Comparison of ENCODE assay signal across 18 cellular contexts in the genomic region with DNA sequence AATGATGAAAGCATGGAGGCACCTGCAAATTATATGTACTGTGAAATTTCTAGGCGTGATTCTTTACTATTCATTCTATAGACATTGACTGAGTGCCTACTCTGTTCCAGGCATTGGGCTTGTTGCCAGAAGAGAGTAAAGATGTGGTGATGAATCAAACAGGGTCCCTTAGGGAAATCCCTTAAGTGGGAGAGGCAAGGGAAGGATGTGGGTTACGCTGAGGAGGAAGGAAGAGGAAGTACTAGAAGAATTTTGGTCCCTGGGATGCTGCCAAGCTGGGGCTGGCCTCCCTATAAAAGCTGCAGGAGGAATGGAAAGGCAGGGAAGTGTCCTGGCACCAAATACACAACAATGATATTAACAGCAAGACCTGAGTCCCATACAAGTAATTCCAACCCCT.
DNase-seq lines count a peak whose midpoint lies in the region; ATAC-seq and TF ChIP-seq lines count a peak whose summit lies in the region.
"Had no signal": no experiment of that assay in that cellular context is flagged by ENCODE, and none has a peak within 500 bp of the region (broad histone marks: within the 10 kb centered on the region; RNA-seq: fewer than 3 reads in every experiment).

No MANE protein-coding gene starts in this region.

- peak overlapping the region; percentile 67 for H3K4me2 ChIP-seq in PC-3 (ENCODE audit: low read length)
- no peak overlapping the region for H3K4me2 ChIP-seq in SK-N-SH

- DNase-seq in DMS153 (lab: John Stamatoyannopoulos, UW) = peak; percentile 13
- DNase-seq in HS-27A (ENCODE audit: low read depth) = peak; percentile 49
- DNase-seq in PC-3 = peak; percentile 95
- peak; percentile 21 for DNase-seq in fibroblast of the conjunctiva (ENCODE audit: low read depth)
- no peak for DNase-seq in SK-N-SH
- no peak for DNase-seq in GM10248 (ENCODE audit: extremely low spot score)
- DNase-seq in iPS-NIHi7 (ENCODE audit: extremely low spot score) = no peak
- DNase-seq in GM19240 (ENCODE audit: insufficient read length, low spot score) = no peak
- DNase-seq: activated CD4-positive, alpha-beta T cell treated with anti-CD3 and anti-CD28 coated beads, Interleukin-2, amount 50 U/mL, for 4 hours; C1 segment of cervical spinal cord; erythroblast; GF-D8; NCI-H526 treated with DMSO at 0.1 percent for 48 hours; stimulated activated CD4-positive, alpha-beta T cell treated with anti-CD3 and anti-CD28 coated beads, Interleukin-1b, Interleukin-23, amount 100 ng/mL, for 48 hours had no signal

- BruUV-seq in PC-3 (replicated peaks; lab: Mats Ljungman, UMichigan) = no TSS peak

- H3F3A ChIP-seq in PC-3 (ENCODE audit: low read length, unreplicated experiment) (no peaks in the 10 kb centered on the region), SK-N-SH (replicated peaks; ENCODE audit: insufficient read depth) (no peaks in the 10 kb centered on the region)

- intact Hi-C loops in PC-3 (cut with micrococcal nuclease) = loop anchor here (2.0 kb wide), 1 partner anchor 15 kb away; no protein-coding TSS in a partner anchor

- WGBS in SK-N-SH (ENCODE audit: low lambda C conversion rate) = 20% methylated on average over 2 of the region's 2 CpGs

- no peaks in the 10 kb centered on the region for H3K79me2 ChIP-seq in PC-3 (ENCODE audit: low read length)
- no peaks in the 10 kb centered on the region for H3K79me2 ChIP-seq in SK-N-SH (ENCODE audit: insufficient read depth)

- CTCF ChIA-PET in PC-3 (lab: Charles Lee) (no interaction called here), SK-N-SH (lab: Yijun Ruan, JAX) (no interaction called here), GM10248 (lab: Yijun Ruan, JAX) (interaction anchor here (1.3 kb wide), 2 partner anchors 12 to 29 kb away, joined by 4 to 5 read pairs; no protein-coding TSS in a partner anchor)

- no peaks in the 10 kb centered on the region for H3K27me3 ChIP-seq in PC-3 (ENCODE audit: low read length)
- no peaks in the 10 kb centered on the region for H3K27me3 ChIP-seq in SK-N-SH (ENCODE audit: insufficient read depth)

- TF ChIP-seq EP300 in SK-N-SH (IDR thresholded peaks at IDR 0.05; ENCODE audit: borderline replicate concordance in 1 of 2, low read depth in 1 of 2, low read length in 1 of 2) = no peak

- H3K9me2 ChIP-seq in PC-3 (replicated peaks; ENCODE audit: low read length) (no peaks in the 10 kb centered on the region), SK-N-SH (no peaks in the 10 kb centered on the region)

- H3K9me3 ChIP-seq in PC-3 (ENCODE audit: low read length) = no peaks in the 10 kb centered on the region
- H3K9me3 ChIP-seq in SK-N-SH = no peaks in the 10 kb centered on the region

- H2AFZ ChIP-seq in PC-3 (ENCODE audit: low read length) = no peak overlapping the region
- no peak overlapping the region for H2AFZ ChIP-seq in SK-N-SH (ENCODE audit: low read depth)

- peaks cover 33% of the 10 kb centered on the region for H3K4me1 ChIP-seq in PC-3 (ENCODE audit: insufficient read depth, low read length)
- H3K4me1 ChIP-seq in SK-N-SH (ENCODE audit: control insufficient read depth in 1 of 2, insufficient read depth in 2 of 2, low read depth in 1 of 2, low read length in 1 of 2) = peaks cover 0 to 11% of the 10 kb centered on the region in 2 experiments; a peak in 2 of 4 replicates

- no peaks in the 10 kb centered on the region for H4K20me1 ChIP-seq in PC-3 (ENCODE audit: low read length)
- H4K20me1 ChIP-seq in SK-N-SH (ENCODE audit: insufficient read depth) = no peaks in the 10 kb centered on the region

- POLR2A ChIA-PET in PC-3 (lab: Charles Lee; ENCODE audit: unreplicated experiment) = no interaction called here
- POLR2A ChIA-PET in SK-N-SH (lab: Yijun Ruan, JAX) = no interaction called here
- POLR2A ChIA-PET in GM10248 (lab: Yijun Ruan, JAX) = no interaction called here

- TF ChIP-seq RAD21 in SK-N-SH (IDR thresholded peaks at IDR 0.05; ENCODE audit: low read length) = no peak

- no peak for TF ChIP-seq CTCF in PC-3 (conservative IDR thresholded peaks at IDR 0.05; ENCODE audit: low read depth, low read length)
- no peak for TF ChIP-seq CTCF in SK-N-SH (IDR thresholded peaks at IDR 0.05)
- TF ChIP-seq CTCF in GM10248 (IDR thresholded peaks at IDR 0.05; ENCODE audit: control extremely low read depth, extremely low read depth, low read depth, missing control alignments) = no peak

- peak; percentile 88 for ATAC-seq in PC-3
- ATAC-seq: HepG2, Right ventricle myocardium inferior had no signal

- H3K27ac ChIP-seq in PC-3 (ENCODE audit: low read length) = peak overlapping the region; percentile 57
- H3K27ac ChIP-seq in SK-N-SH (ENCODE audit: low read depth in 2 of 2, low read length in 1 of 2) = no peak overlapping the region
- H3K27ac ChIP-seq: coronary artery had no signal

- H3K4me3 ChIP-seq in PC-3 (ENCODE audit: low read length) (no peak overlapping the region), SK-N-SH (ENCODE audit: low read depth in 2 of 2, low read length in 1 of 2) (no peak overlapping the region)
- H3K4me3 ChIP-seq: coronary artery, lung had no signal

- H3K9ac ChIP-seq in PC-3 (ENCODE audit: low read length) (no peak overlapping the region), SK-N-SH (no peak overlapping the region)

- H3K36me3 ChIP-seq in PC-3 (ENCODE audit: low read depth, low read length) = no peaks in the 10 kb centered on the region
- H3K36me3 ChIP-seq in SK-N-SH (replicated peaks in 1 of 2; ENCODE audit: control insufficient read depth in 1 of 2, insufficient read depth in 2 of 2, low read length in 1 of 2) = no peaks in the 10 kb centered on the region

TF ChIP-seq in SK-N-SH, 30 proteins besides CTCF, POLR2A, EP300 and RAD21:
- no peak for TF ChIP-seq TAF1 (IDR thresholded peaks at IDR 0.05; ENCODE audit: borderline replicate concordance, low read depth, low read length)
- no peak for TF ChIP-seq YY1 (IDR thresholded peaks at IDR 0.05; ENCODE audit: low read depth)
- TF ChIP-seq JUND (IDR thresholded peaks at IDR 0.05) = no peak
- TF ChIP-seq SMC3 (IDR thresholded peaks at IDR 0.05; ENCODE audit: low read depth, low read length) = no peak
- TF ChIP-seq, protein P1, sequence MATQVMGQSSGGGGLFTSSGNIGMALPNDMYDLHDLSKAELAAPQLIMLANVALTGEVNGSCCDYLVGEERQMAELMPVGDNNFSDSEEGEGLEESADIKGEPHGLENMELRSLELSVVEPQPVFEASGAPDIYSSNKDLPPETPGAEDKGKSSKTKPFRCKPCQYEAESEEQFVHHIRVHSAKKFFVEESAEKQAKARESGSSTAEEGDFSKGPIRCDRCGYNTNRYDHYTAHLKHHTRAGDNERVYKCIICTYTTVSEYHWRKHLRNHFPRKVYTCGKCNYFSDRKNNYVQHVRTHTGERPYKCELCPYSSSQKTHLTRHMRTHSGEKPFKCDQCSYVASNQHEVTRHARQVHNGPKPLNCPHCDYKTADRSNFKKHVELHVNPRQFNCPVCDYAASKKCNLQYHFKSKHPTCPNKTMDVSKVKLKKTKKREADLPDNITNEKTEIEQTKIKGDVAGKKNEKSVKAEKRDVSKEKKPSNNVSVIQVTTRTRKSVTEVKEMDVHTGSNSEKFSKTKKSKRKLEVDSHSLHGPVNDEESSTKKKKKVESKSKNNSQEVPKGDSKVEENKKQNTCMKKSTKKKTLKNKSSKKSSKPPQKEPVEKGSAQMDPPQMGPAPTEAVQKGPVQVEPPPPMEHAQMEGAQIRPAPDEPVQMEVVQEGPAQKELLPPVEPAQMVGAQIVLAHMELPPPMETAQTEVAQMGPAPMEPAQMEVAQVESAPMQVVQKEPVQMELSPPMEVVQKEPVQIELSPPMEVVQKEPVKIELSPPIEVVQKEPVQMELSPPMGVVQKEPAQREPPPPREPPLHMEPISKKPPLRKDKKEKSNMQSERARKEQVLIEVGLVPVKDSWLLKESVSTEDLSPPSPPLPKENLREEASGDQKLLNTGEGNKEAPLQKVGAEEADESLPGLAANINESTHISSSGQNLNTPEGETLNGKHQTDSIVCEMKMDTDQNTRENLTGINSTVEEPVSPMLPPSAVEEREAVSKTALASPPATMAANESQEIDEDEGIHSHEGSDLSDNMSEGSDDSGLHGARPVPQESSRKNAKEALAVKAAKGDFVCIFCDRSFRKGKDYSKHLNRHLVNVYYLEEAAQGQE (IDR thresholded peaks at IDR 0.05; ENCODE audit: low read depth, low read length) = no peak
- no peak for TF ChIP-seq TCF12 (IDR thresholded peaks at IDR 0.05)
- TF ChIP-seq ELF1 (IDR thresholded peaks at IDR 0.05) = no peak
- TF ChIP-seq, protein P2, sequence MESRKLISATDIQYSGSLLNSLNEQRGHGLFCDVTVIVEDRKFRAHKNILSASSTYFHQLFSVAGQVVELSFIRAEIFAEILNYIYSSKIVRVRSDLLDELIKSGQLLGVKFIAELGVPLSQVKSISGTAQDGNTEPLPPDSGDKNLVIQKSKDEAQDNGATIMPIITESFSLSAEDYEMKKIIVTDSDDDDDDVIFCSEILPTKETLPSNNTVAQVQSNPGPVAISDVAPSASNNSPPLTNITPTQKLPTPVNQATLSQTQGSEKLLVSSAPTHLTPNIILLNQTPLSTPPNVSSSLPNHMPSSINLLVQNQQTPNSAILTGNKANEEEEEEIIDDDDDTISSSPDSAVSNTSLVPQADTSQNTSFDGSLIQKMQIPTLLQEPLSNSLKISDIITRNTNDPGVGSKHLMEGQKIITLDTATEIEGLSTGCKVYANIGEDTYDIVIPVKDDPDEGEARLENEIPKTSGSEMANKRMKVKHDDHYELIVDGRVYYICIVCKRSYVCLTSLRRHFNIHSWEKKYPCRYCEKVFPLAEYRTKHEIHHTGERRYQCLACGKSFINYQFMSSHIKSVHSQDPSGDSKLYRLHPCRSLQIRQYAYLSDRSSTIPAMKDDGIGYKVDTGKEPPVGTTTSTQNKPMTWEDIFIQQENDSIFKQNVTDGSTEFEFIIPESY (IDR thresholded peaks at IDR 0.05; ENCODE audit: borderline replicate concordance, low read depth) = no peak
- TF ChIP-seq, protein P3, sequence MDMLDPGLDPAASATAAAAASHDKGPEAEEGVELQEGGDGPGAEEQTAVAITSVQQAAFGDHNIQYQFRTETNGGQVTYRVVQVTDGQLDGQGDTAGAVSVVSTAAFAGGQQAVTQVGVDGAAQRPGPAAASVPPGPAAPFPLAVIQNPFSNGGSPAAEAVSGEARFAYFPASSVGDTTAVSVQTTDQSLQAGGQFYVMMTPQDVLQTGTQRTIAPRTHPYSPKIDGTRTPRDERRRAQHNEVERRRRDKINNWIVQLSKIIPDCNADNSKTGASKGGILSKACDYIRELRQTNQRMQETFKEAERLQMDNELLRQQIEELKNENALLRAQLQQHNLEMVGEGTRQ (IDR thresholded peaks at IDR 0.05; ENCODE audit: borderline replicate concordance, low read depth, low read length) = no peak
- no peak for TF ChIP-seq GATA2 (CRISPR knock-in tag; IDR thresholded peaks at IDR 0.05)
- TF ChIP-seq FOSL2 (IDR thresholded peaks at IDR 0.05; ENCODE audit: borderline replicate concordance, low read depth) = no peak
- TF ChIP-seq, protein P4, sequence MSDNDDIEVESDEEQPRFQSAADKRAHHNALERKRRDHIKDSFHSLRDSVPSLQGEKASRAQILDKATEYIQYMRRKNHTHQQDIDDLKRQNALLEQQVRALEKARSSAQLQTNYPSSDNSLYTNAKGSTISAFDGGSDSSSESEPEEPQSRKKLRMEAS (IDR thresholded peaks at IDR 0.05; ENCODE audit: low read depth) = no peak
TF ChIP-seq in SK-N-SH: peak in this region for 0.

Comparison
In these comparisons a context has a peak if more than half of its experiments do, and no peak if none do; other contexts are left out.
1. DNase-seq: peak in DMS153 (single experiment), HS-27A (single experiment), PC-3 (single experiment) and fibroblast of the conjunctiva (single experiment); none in SK-N-SH (single experiment), GM10248 (single experiment), iPS-NIHi7 (single experiment) and GM19240 (single experiment).